9 cellular contexts compared by ENCODE assay signal in the genomic region with DNA sequence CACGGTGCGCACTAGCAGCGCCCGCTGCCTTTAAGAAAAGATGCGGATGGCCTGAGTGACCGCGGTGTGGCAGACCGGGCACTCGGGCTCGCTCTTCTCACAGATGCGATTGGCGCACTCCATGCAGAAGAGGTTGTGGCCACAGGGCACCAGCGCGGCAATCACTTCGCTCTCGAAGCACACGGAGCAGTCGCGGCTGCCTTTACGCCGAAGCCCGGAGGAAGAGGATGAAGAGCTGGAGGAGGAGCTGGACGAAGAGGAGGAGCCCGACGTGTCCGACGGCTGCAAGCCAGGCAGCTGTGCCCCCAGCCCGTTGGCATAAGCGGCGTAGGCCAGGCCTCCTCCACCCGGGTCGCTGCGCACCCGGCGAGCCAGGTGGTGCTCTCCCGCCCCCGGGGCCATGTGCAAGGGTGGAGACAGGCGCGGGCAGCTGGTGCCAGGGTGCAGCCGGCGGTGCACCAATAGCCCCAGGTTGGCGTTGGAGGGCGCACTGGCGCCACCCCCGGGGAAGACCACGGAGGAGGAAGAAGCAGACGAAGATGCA. TPM values are rescaled to one million over a fixed set of nuclear protein-coding genes. Genes with fewer than 3 reads are reported as not detected.
DNase-seq lines count a peak whose midpoint lies in the region; ATAC-seq and TF ChIP-seq lines count a peak whose summit lies in the region.
"Had no signal": no experiment of that assay in that cellular context is flagged by ENCODE, and none has a peak within 500 bp of the region (broad histone marks: within the 10 kb centered on the region; RNA-seq: fewer than 3 reads in every experiment).

No MANE protein-coding gene starts in this region.

- no peaks in the 10 kb centered on the region for H3K27me3 ChIP-seq in brain microvascular endothelial cell (replicated peaks)

- H3K4me3 Mint-ChIP-seq in naive B cell, result peak overlapping the region in 5 of 8 donors; percentile 43 to 89 (median 76)

- peaks cover 12% of the 10 kb centered on the region for H3K36me3 ChIP-seq in brain microvascular endothelial cell (replicated peaks)

- peaks cover 5 to 28% (median 12%) of the 10 kb centered on the region in 3 donors for H3K27me3 Mint-ChIP-seq in naive B cell

- no peak overlapping the region for H3K27ac Mint-ChIP-seq in naive B cell

- in situ Hi-C loops in G401 (cut with HindIII; ENCODE audit: low sequenced_read_pairs) (no loop called here), brain microvascular endothelial cell (cut with HindIII; ENCODE audit: low pct_ligation_motif_present, low sequenced_read_pairs) (no loop called here)

- H3K9me3 Mint-ChIP-seq in naive B cell, result peaks cover 0 to 1% (median 0%) of the 10 kb centered on the region in 7 donors

- DNase-seq in AG10803 (ENCODE audit: low read depth) (no peak), G401 (ENCODE audit: low spot score) (peak; percentile 31), brain microvascular endothelial cell (no peak), naive B cell (no peak), SKM-1 treated with dmso at 0.1 percent for 144 hours (lab: John Stamatoyannopoulos, UW; ENCODE audit: unreplicated experiment) (no peak), mesenteric fat pad (ENCODE audit: low spot score) (no peak)
- no peak for DNase-seq in activated CD4-positive, CD25-positive, alpha-beta regulatory T cell (lab: John Stamatoyannopoulos, UW)
- DNase-seq: NCI-H82 had no signal

- peak overlapping the region; percentile 82 for H3K4me3 ChIP-seq in AG10803 (ENCODE audit: low read length)
- H3K4me3 ChIP-seq in brain microvascular endothelial cell (ENCODE audit: low read depth, low read length), result peak overlapping the region; percentile 83

- peaks cover 13 to 22% (median 16%) of the 10 kb centered on the region in 3 donors for H3K4me1 Mint-ChIP-seq in naive B cell

- no peak overlapping the region for H3K27ac ChIP-seq in brain microvascular endothelial cell

- no peak for ATAC-seq in naive B cell (ENCODE audit: low read depth in 2 of 2)
- no peak for ATAC-seq in HG02870 (IDR thresholded peaks at IDR 0.05; ENCODE audit: unreplicated experiment)

- no peak for TF ChIP-seq CTCF in AG10803 (conservative IDR thresholded peaks at IDR 0.05; ENCODE audit: low read length)
- TF ChIP-seq CTCF in brain microvascular endothelial cell (IDR thresholded peaks at IDR 0.05; ENCODE audit: low read depth, low read length, missing control alignments), result no peak

- no peaks in the 10 kb centered on the region for H3K36me3 Mint-ChIP-seq in naive B cell

RNA-seq across cellular contexts. Expression of a gene that starts 2.6 kb away (rescaled TPM):
- total RNA-seq in G401 (2014; rRNA removed; shearing (Covaris generic)), result not detected in 2 replicates
- polyA plus RNA-seq in naive B cell (ENCODE audit: low read depth in 6 of 6), result not detected
- 1.0 TPM for total RNA-seq in mesenteric fat pad
